Comparison of ENCODE assay signal across 19 cellular contexts in genomic region chr3:126345641-126346460, GRCh38. TPM values are rescaled to one million over a fixed set of nuclear protein-coding genes. Genes with fewer than 3 reads are reported as not detected.
DNase-seq lines count a peak whose midpoint lies in the region; ATAC-seq and TF ChIP-seq lines count a peak whose summit lies in the region.
"Had no signal": no experiment of that assay in that cellular context is flagged by ENCODE, and none has a peak within 500 bp of the region (broad histone marks: within the 10 kb centered on the region; RNA-seq: fewer than 3 reads in every experiment).

No MANE protein-coding gene starts in this region.

- H3K27me3 Mint-ChIP-seq in chondrocyte (ENCODE audit: low read depth) = no peaks in the 10 kb centered on the region
- no peaks in the 10 kb centered on the region for H3K27me3 Mint-ChIP-seq in activated CD8-positive, alpha-beta T cell treated with anti-CD3 and anti-CD28 coated beads, Interleukin-2, amount 10 ng/mL, durations not matched to agents 7 days and 5 days (ENCODE audit: low read depth)

- no peak overlapping the region for H2AFZ ChIP-seq in neuronal stem cell (ENCODE audit: low read length)

- H4K91ac ChIP-seq in neuronal stem cell (ENCODE audit: low read depth, low read length, poor library complexity) = no peak overlapping the region

- CTCF ChIA-PET in activated CD8-positive, alpha-beta T cell treated with anti-CD3 and anti-CD28 coated beads, Interleukin-2, amount 10 ng/mL, durations not matched to agents 7 days and 5 days (lab: Charles Lee) = no interaction called here

- H3K27me3 ChIP-seq in right cardiac atrium (ENCODE audit: control insufficient read depth, insufficient read depth) (no peaks in the 10 kb centered on the region), neuronal stem cell (ENCODE audit: control insufficient read depth in 3 of 3, insufficient read depth in 3 of 3, low read depth in 1 of 3, low read length in 3 of 3) (no peaks in the 10 kb centered on the region), upper lobe of right lung (no peaks in the 10 kb centered on the region)
- H3K27me3 ChIP-seq: gastroesophageal sphincter had no signal

- H3K36me3 ChIP-seq in neuronal stem cell (replicated peaks in 1 of 2; ENCODE audit: control insufficient read depth in 2 of 2, insufficient read depth in 2 of 2, low read length in 2 of 2) (peaks cover 0 to 6% of the 10 kb centered on the region in 2 donors), upper lobe of right lung (peaks cover 15% of the 10 kb centered on the region)

- POLR2A ChIA-PET in activated CD8-positive, alpha-beta T cell treated with anti-CD3 and anti-CD28 coated beads, Interleukin-2, amount 10 ng/mL, durations not matched to agents 7 days and 5 days (lab: Charles Lee) = no interaction called here

- no peak overlapping the region for H3K4ac ChIP-seq in neuronal stem cell (ENCODE audit: low read length)

- H3K36me3 Mint-ChIP-seq in chondrocyte (ENCODE audit: low read depth) = no peaks in the 10 kb centered on the region
- H3K36me3 Mint-ChIP-seq in activated CD8-positive, alpha-beta T cell treated with anti-CD3 and anti-CD28 coated beads, Interleukin-2, amount 10 ng/mL, durations not matched to agents 7 days and 5 days (ENCODE audit: low read depth) = no peaks in the 10 kb centered on the region
- H3K36me3 Mint-ChIP-seq: IgD-negative memory B cell had no signal

- H3K79me1 ChIP-seq in neuronal stem cell (ENCODE audit: low read depth, low read length) = peaks cover 2% of the 10 kb centered on the region

- H3K4me1 ChIP-seq in right cardiac atrium (ENCODE audit: control insufficient read depth, insufficient read depth, low read length) (peaks cover 18% of the 10 kb centered on the region), neuronal stem cell (ENCODE audit: control insufficient read depth in 2 of 2, insufficient read depth in 1 of 2, low read depth in 1 of 2, low read length in 2 of 2) (peaks cover 0 to 5% of the 10 kb centered on the region in 2 donors), upper lobe of right lung (peaks cover 11% of the 10 kb centered on the region)

- peak overlapping the region; percentile 40 for H2AK5ac ChIP-seq in neuronal stem cell (ENCODE audit: low read depth, low read length)

- no peak overlapping the region for H2BK120ac ChIP-seq in neuronal stem cell (ENCODE audit: low read depth, low read length)

- WGBS in right cardiac atrium = 97% methylated on average over 5 of the region's 5 CpGs
- no CpG with 5 or more reads among the region's 5 CpGs for WGBS in neuronal stem cell (ENCODE audit: extremely low coverage in 2 of 2, insufficient read length in 2 of 2, insufficient replicate concordance in 1 of 2), 2 donors

- no peak overlapping the region for H3K4me3 Mint-ChIP-seq in chondrocyte (ENCODE audit: unreplicated experiment)
- no peak overlapping the region for H3K4me3 Mint-ChIP-seq in activated CD8-positive, alpha-beta T cell treated with anti-CD3 and anti-CD28 coated beads, Interleukin-2, amount 10 ng/mL, durations not matched to agents 7 days and 5 days
- H3K4me3 Mint-ChIP-seq: activated T-helper 1 cell treated with anti-CD3 and anti-CD28 coated beads, Interleukin-12 subunit alpha, Interleukin-12 subunit beta, Interleukin-2, Interleukin-4 antibody, amounts not matched to agents 30 ng/mL and 10 ng/mL and 1 ng/mL, durations not matched to agents 14 hours and 24 hours and 36 hours; IgD-negative memory B cell had no signal

- H3K4me2 ChIP-seq in neuronal stem cell (ENCODE audit: insufficient read depth, low read length, poor library complexity, severe bottlenecking) = no peak overlapping the region

- H3K27ac ChIP-seq in right cardiac atrium (ENCODE audit: low read length) (no peak overlapping the region), neuronal stem cell (replicated peaks; ENCODE audit: low read length) (no peak overlapping the region), upper lobe of right lung (no peak overlapping the region)

- TF ChIP-seq CTCF in chondrocyte (IDR thresholded peaks at IDR 0.05) (no peak), upper lobe of right lung (IDR thresholded peaks at IDR 0.05) (no peak)

- H2BK15ac ChIP-seq in neuronal stem cell (ENCODE audit: low read length) = no peak overlapping the region

- H3K18ac ChIP-seq in neuronal stem cell (ENCODE audit: low read length) = no peak overlapping the region

- H3K4me3 ChIP-seq in right cardiac atrium (ENCODE audit: low read length) (no peak overlapping the region), neuronal stem cell (ENCODE audit: low read length in 2 of 2) (no peak overlapping the region), upper lobe of right lung (no peak overlapping the region)
- H3K4me3 ChIP-seq: gastroesophageal sphincter had no signal

- no peaks in the 10 kb centered on the region for H3K9me3 Mint-ChIP-seq in chondrocyte (ENCODE audit: low read depth)
- H3K9me3 Mint-ChIP-seq in activated CD8-positive, alpha-beta T cell treated with anti-CD3 and anti-CD28 coated beads, Interleukin-2, amount 10 ng/mL, durations not matched to agents 7 days and 5 days (ENCODE audit: insufficient read depth) = no peaks in the 10 kb centered on the region
- H3K9me3 Mint-ChIP-seq: activated T-helper 1 cell treated with anti-CD3 and anti-CD28 coated beads, Interleukin-12 subunit alpha, Interleukin-12 subunit beta, Interleukin-2, Interleukin-4 antibody, amounts not matched to agents 30 ng/mL and 10 ng/mL and 1 ng/mL, durations not matched to agents 14 hours and 24 hours and 36 hours; IgD-negative memory B cell had no signal

- H2BK12ac ChIP-seq in neuronal stem cell (ENCODE audit: low read length) = no peak overlapping the region

- intact Hi-C loops in Right ventricle myocardium superior (cut with DNase I) = no loop called here
- intact Hi-C loops in right cardiac atrium (cut with DNase I) = loop anchor here in 1 of 4 donors (5.0 kb wide), 1 partner anchor 44 kb away; no protein-coding TSS in a partner anchor
- intact Hi-C loops in upper lobe of right lung (cut with DNase I) = no loop called here

- peak overlapping the region; percentile 71 for H3K23ac ChIP-seq in neuronal stem cell (ENCODE audit: low read depth, low read length, poor library complexity)

- DNase-seq in Right ventricle myocardium superior (peak; percentile 32), right cardiac atrium (no peak), chondrocyte (ENCODE audit: low spot score) (peak; percentile 83), neuronal stem cell (ENCODE audit: low spot score) (no peak), upper lobe of right lung (peak; percentile 56), D341Med (ENCODE audit: low spot score) (no peak)
- DNase-seq in activated CD8-positive, alpha-beta T cell treated with anti-CD3 and anti-CD28 coated beads, Interleukin-2, amount 10 ng/mL, durations not matched to agents 7 days and 5 days = no peak
- DNase-seq: activated CD4-positive, alpha-beta T cell treated with anti-CD3 and anti-CD28 coated beads for 1 hour; mesendoderm; NCI-H2171; NCI-H82; small intestine; stimulated activated naive CD4-positive, alpha-beta T cell; T-helper 2 cell had no signal

- H3K9ac ChIP-seq in neuronal stem cell (ENCODE audit: low read depth, low read length, poor library complexity) = peak overlapping the region; percentile 51

- H3K9me3 ChIP-seq in right cardiac atrium (ENCODE audit: control insufficient read depth, low read length) = no peaks in the 10 kb centered on the region
- H3K9me3 ChIP-seq in neuronal stem cell (replicated peaks in 1 of 2; ENCODE audit: control insufficient read depth in 2 of 2, insufficient read depth in 1 of 2, low read depth in 1 of 2, low read length in 2 of 2) = peaks cover 0 to 1% of the 10 kb centered on the region in 2 donors
- no peaks in the 10 kb centered on the region for H3K9me3 ChIP-seq in upper lobe of right lung
- H3K9me3 ChIP-seq: gastroesophageal sphincter had no signal

- H3K27ac Mint-ChIP-seq in chondrocyte (ENCODE audit: unreplicated experiment) = no peak overlapping the region
- no peak overlapping the region for H3K27ac Mint-ChIP-seq in activated CD8-positive, alpha-beta T cell treated with anti-CD3 and anti-CD28 coated beads, Interleukin-2, amount 10 ng/mL, durations not matched to agents 7 days and 5 days
- H3K27ac Mint-ChIP-seq: activated T-helper 1 cell treated with anti-CD3 and anti-CD28 coated beads, Interleukin-12 subunit alpha, Interleukin-12 subunit beta, Interleukin-2, Interleukin-4 antibody, amounts not matched to agents 30 ng/mL and 10 ng/mL and 1 ng/mL, durations not matched to agents 14 hours and 24 hours and 36 hours; IgD-negative memory B cell had no signal

- H2BK5ac ChIP-seq in neuronal stem cell (ENCODE audit: low read length) = no peak overlapping the region

- no peak overlapping the region for H4K8ac ChIP-seq in neuronal stem cell (ENCODE audit: low read depth, low read length)

- no peaks in the 10 kb centered on the region for H3K4me1 Mint-ChIP-seq in chondrocyte (ENCODE audit: low read depth)
- no peaks in the 10 kb centered on the region for H3K4me1 Mint-ChIP-seq in activated CD8-positive, alpha-beta T cell treated with anti-CD3 and anti-CD28 coated beads, Interleukin-2, amount 10 ng/mL, durations not matched to agents 7 days and 5 days (ENCODE audit: low read depth)

- no peak for ATAC-seq in Right ventricle myocardium superior (ENCODE audit: poor library complexity)
- ATAC-seq in right cardiac atrium = no peak
- no peak for ATAC-seq in upper lobe of right lung
- no peak for ATAC-seq in GM19397 (IDR thresholded peaks at IDR 0.05; ENCODE audit: unreplicated experiment)
- ATAC-seq in activated CD8-positive, alpha-beta T cell treated with anti-CD3 and anti-CD28 coated beads, Interleukin-2, amount 10 ng/mL, durations not matched to agents 7 days and 5 days = no peak
- ATAC-seq: gastroesophageal sphincter had no signal

- peak overlapping the region; percentile 78 for H3K14ac ChIP-seq in neuronal stem cell (ENCODE audit: low read length)

RNA-seq across cellular contexts. Expression of gene KLF15, which starts 11.4 kb away (rescaled TPM):
- total RNA-seq in Right ventricle myocardium superior (34.0 TPM), right cardiac atrium (10 to 100 TPM; 24.0 to 38.4 (median 31.1) TPM), chondrocyte (0.41 to 1.8 TPM (median 1.3 TPM) in 3 replicates), upper lobe of right lung (44.6 TPM)
- polyA plus RNA-seq in right cardiac atrium = 36.2 TPM
- 6.0 TPM for polyA plus RNA-seq in neuronal stem cell (2013, experiment 1 of 2)
- 5.6 TPM for polyA plus RNA-seq in neuronal stem cell (2013, experiment 2 of 2)
- total RNA-seq in activated CD8-positive, alpha-beta T cell treated with anti-CD3 and anti-CD28 coated beads, Interleukin-2, amount 10 ng/mL, durations not matched to agents 7 days and 5 days = not detected
- polyA plus RNA-seq: IgD-negative memory B cell had no signal

RNA-seq across cellular contexts. Expression of gene CFAP100, which starts 48.9 kb away (rescaled TPM):
- not detected for total RNA-seq in Right ventricle myocardium superior
- total RNA-seq in right cardiac atrium = not detected
- not detected for polyA plus RNA-seq in right cardiac atrium
- total RNA-seq in chondrocyte = not detected in 3 replicates
- polyA plus RNA-seq in neuronal stem cell (2013, experiment 1 of 2) = 3.9 TPM
- polyA plus RNA-seq in neuronal stem cell (2013, experiment 2 of 2) = 2.8 TPM
- total RNA-seq in upper lobe of right lung = not detected
- not detected for total RNA-seq in activated CD8-positive, alpha-beta T cell treated with anti-CD3 and anti-CD28 coated beads, Interleukin-2, amount 10 ng/mL, durations not matched to agents 7 days and 5 days
- total RNA-seq: activated T-helper 1 cell treated with anti-CD3 and anti-CD28 coated beads, Interleukin-12 subunit alpha, Interleukin-12 subunit beta, Interleukin-2, Interleukin-4 antibody, amounts not matched to agents 30 ng/mL and 10 ng/mL and 1 ng/mL, durations not matched to agents 14 hours and 24 hours and 36 hours; endothelial cell of umbilical vein; gastroesophageal sphincter had no signal
- polyA plus RNA-seq: endothelial cell of umbilical vein, IgD-negative memory B cell, small intestine had no signal

Comparison
In these comparisons a context has a peak if more than half of its experiments do, and no peak if none do; other contexts are left out.
1. DNase-seq: peak in Right ventricle myocardium superior (single experiment), chondrocyte (single experiment) and upper lobe of right lung (single experiment); none in right cardiac atrium (0 of 3), neuronal stem cell (single experiment), D341Med (single experiment) and activated CD8-positive, alpha-beta T cell treated with anti-CD3 and anti-CD28 coated beads, Interleukin-2, amount 10 ng/mL, durations not matched to agents 7 days and 5 days (single experiment).